In the genomic region with DNA sequence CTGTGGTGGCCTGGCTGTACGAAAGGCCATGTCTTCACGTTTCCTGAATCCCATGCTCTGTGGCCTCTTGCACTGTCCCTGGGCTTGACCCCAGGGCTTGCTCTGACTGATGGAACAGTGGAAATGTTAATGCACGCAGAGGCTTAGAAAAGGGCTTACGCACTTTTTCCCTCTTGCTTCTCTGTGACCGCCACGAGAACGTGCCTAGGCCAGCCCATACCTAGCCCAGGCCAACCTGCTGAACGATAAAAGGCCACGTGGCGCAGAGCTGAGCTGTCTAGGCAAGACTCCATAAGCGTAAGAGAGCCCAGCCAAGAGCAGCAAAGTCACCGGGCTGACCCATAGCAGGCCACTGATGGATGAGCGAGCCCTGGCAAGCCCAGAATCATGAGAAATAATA, we compare ENCODE assay signal across 19 cellular contexts. TPM values are rescaled to one million over a fixed set of nuclear protein-coding genes. Genes with fewer than 3 reads are reported as not detected.
DNase-seq lines count a peak whose midpoint lies in the region; ATAC-seq, FAIRE-seq and TF ChIP-seq lines count a peak whose summit lies in the region.
"Had no signal": no experiment of that assay in that cellular context is flagged by ENCODE, and none has a peak within 500 bp of the region (broad histone marks: within the 10 kb centered on the region; RNA-seq: fewer than 3 reads in every experiment).

No MANE protein-coding gene starts in this region.

- TF ChIP-seq EP300 in K562 (IDR thresholded peaks at IDR 0.05; ENCODE audit: low read length), result no peak

- no peak for TF ChIP-seq POLR2A in K562 (conservative IDR thresholded peaks at IDR 0.05)
- TF ChIP-seq POLR2A in adrenal gland (IDR thresholded peaks at IDR 0.05), result no peak

- in situ Hi-C loops in K562 (cut with MboI), result no loop called here

- H3K9me3 ChIP-seq in HEK293 (ENCODE audit: control insufficient read depth, insufficient read depth, low read depth, low read length) (no peaks in the 10 kb centered on the region), K562 (replicated peaks; ENCODE audit: control insufficient read depth, insufficient read depth, low read depth, low read length) (no peaks in the 10 kb centered on the region), keratinocyte (ENCODE audit: control insufficient read depth, low read depth, low read length) (peaks cover 2% of the 10 kb centered on the region), adrenal gland (replicated peaks in 1 of 3) (no peaks in the 10 kb centered on the region), PC-3 (ENCODE audit: low read length) (no peaks in the 10 kb centered on the region)
- H3K9me3 ChIP-seq: SJCRH30 had no signal

- BruUV-seq in K562 (replicated peaks; lab: Mats Ljungman, UMichigan), result no TSS peak
- BruUV-seq in PC-3 (replicated peaks; lab: Mats Ljungman, UMichigan), result no TSS peak

- no peak overlapping the region for H3K4me3 ChIP-seq in HEK293 (ENCODE audit: low read depth, low read length)
- H3K4me3 ChIP-seq in K562, result no peak overlapping the region
- H3K4me3 ChIP-seq in keratinocyte (ENCODE audit: control insufficient read depth in 2 of 3, extremely low read depth in 1 of 3, insufficient read depth in 2 of 3, low read depth in 1 of 3, low read length in 3 of 3), result no peak overlapping the region
- no peak overlapping the region for H3K4me3 ChIP-seq in adrenal gland
- no peak overlapping the region for H3K4me3 ChIP-seq in PC-3 (ENCODE audit: low read length)
- H3K4me3 ChIP-seq: SJCRH30 had no signal

- ATAC-seq in K562 (no peak), GM19324 (IDR thresholded peaks at IDR 0.05; ENCODE audit: low FRiP score, unreplicated experiment) (no peak), PC-3 (no peak)

- H3F3A ChIP-seq in PC-3 (ENCODE audit: low read length, unreplicated experiment), result no peaks in the 10 kb centered on the region

- no peak overlapping the region for H3K27ac ChIP-seq in HEK293 (ENCODE audit: extremely low read depth, low read depth, low read length)
- H3K27ac ChIP-seq in K562 (ENCODE audit: extremely low read depth, low read depth, low read length), result peak overlapping the region; percentile 66
- peak overlapping the region; percentile 16 for H3K27ac ChIP-seq in keratinocyte (ENCODE audit: control insufficient read depth, insufficient read depth, low read length)
- H3K27ac ChIP-seq in adrenal gland, result no peak overlapping the region
- H3K27ac ChIP-seq in PC-3 (ENCODE audit: low read length), result no peak overlapping the region
- H3K27ac ChIP-seq: SJCRH30 had no signal

- no peaks in the 10 kb centered on the region for H3K9me2 ChIP-seq in PC-3 (replicated peaks; ENCODE audit: low read length)

- no peak for DNase-seq in K562 (ENCODE audit: extremely low read depth in 1 of 4, low spot score in 3 of 4)
- peak; percentile 74 for DNase-seq in keratinocyte (ENCODE audit: low read depth, low spot score)
- DNase-seq in ureter (ENCODE audit: low spot score), result peak; percentile 71
- DNase-seq in adrenal gland, result no peak
- no peak for DNase-seq in PC-3
- DNase-seq: CD8-positive, alpha-beta memory T cell; DND-41; KG1; NCI-H1048; NCI-H1436 treated with DMSO at 0.1 percent for 48 hours; NCI-H2029 treated with DMSO at 0.1 percent for 48 hours; NCI-H510A; NCI-H774; SJCRH30 had no signal

- 75% methylated on average over 10 of the region's 13 CpGs for WGBS in K562 (ENCODE audit: insufficient coverage, low coverage, missing lambda C conversion rate)
- WGBS in adrenal gland, 4 donors, result 87 to 91% (median 89%) methylated on average over 13 of the region's 13 CpGs

- H2AFZ ChIP-seq in K562 (ENCODE audit: low read depth, low read length) (no peak overlapping the region), keratinocyte (ENCODE audit: control insufficient read depth, low read length) (no peak overlapping the region), PC-3 (ENCODE audit: low read length) (no peak overlapping the region)

- H3K9ac ChIP-seq in K562 (ENCODE audit: insufficient read depth in 1 of 2, low read depth in 2 of 2, low read length in 2 of 2) (peak overlapping the region; percentile 14 to 25; a peak in 2 of 4 replicates), keratinocyte (ENCODE audit: control insufficient read depth, extremely low read depth, insufficient read depth, low read length) (no peak overlapping the region), PC-3 (ENCODE audit: low read length) (no peak overlapping the region)

- FAIRE-seq in K562 (lab: Jason Lieb, UNC) (no peak), keratinocyte (lab: Jason Lieb, UNC) (peak; percentile 99)
- FAIRE-seq: GM12891, GM18507, HTR-8/SVneo had no signal

- intact Hi-C loops in K562 (cut with micrococcal nuclease) (no loop called here), adrenal gland (cut with DNase I) (no loop called here), PC-3 (cut with micrococcal nuclease) (no loop called here)

- H4K20me1 ChIP-seq in K562 (replicated peaks; ENCODE audit: control insufficient read depth, insufficient read depth, low read length) (no peaks in the 10 kb centered on the region; the same call in 1 of the 2 replicates), keratinocyte (ENCODE audit: control insufficient read depth, extremely low read depth, insufficient read depth, low read length) (no peaks in the 10 kb centered on the region), PC-3 (ENCODE audit: low read length) (no peaks in the 10 kb centered on the region)

- dilution Hi-C loops in keratinocyte (cut with MboI; ENCODE audit: extremely low pct_ligation_motif_present, low sequenced_read_pairs), result no loop called here

- TF ChIP-seq CTCF in HEK293 (tag by site-specific recombination; IDR thresholded peaks at IDR 0.05), result no peak
- no peak for TF ChIP-seq CTCF in K562 (IDR thresholded peaks at IDR 0.05 in 2 of 3, conservative IDR thresholded peaks at IDR 0.05 in 1 of 3; ENCODE audit: insufficient read depth in 2 of 3, low read depth in 1 of 3, low read length in 3 of 3)
- TF ChIP-seq CTCF in keratinocyte (optimal IDR thresholded peaks at IDR 0.05 in 1 of 3, IDR thresholded peaks at IDR 0.05 in 1 of 3, conservative IDR thresholded peaks at IDR 0.05 in 1 of 3; ENCODE audit: extremely low read depth in 1 of 3, insufficient read depth in 2 of 3, low read length in 3 of 3), result no peak
- TF ChIP-seq CTCF in adrenal gland (IDR thresholded peaks at IDR 0.05), result no peak
- no peak for TF ChIP-seq CTCF in PC-3 (conservative IDR thresholded peaks at IDR 0.05; ENCODE audit: low read depth, low read length)

- H3K79me2 ChIP-seq in K562 (ENCODE audit: control insufficient read depth, insufficient read depth, low read length), result peaks cover 76% of the 10 kb centered on the region
- peaks cover 18% of the 10 kb centered on the region for H3K79me2 ChIP-seq in keratinocyte (ENCODE audit: control insufficient read depth, insufficient read depth, low read length)
- peaks cover 6% of the 10 kb centered on the region; the same call in 1 of the 2 replicates for H3K79me2 ChIP-seq in PC-3 (ENCODE audit: low read length)

- H3K9me1 ChIP-seq in K562 (ENCODE audit: control insufficient read depth, insufficient read depth, low read length) (no peaks in the 10 kb centered on the region), keratinocyte (ENCODE audit: control insufficient read depth, extremely low read depth, insufficient read depth, low read length) (peaks cover 3% of the 10 kb centered on the region)

- H3K36me3 ChIP-seq in HEK293 (ENCODE audit: control insufficient read depth in 2 of 2, insufficient read depth in 1 of 2, low read length in 2 of 2), result no peaks in the 10 kb centered on the region
- H3K36me3 ChIP-seq in K562 (ENCODE audit: control insufficient read depth, insufficient read depth, low read length), result peaks cover 9% of the 10 kb centered on the region; the same call in 2 of the 3 replicates
- no peaks in the 10 kb centered on the region for H3K36me3 ChIP-seq in keratinocyte (ENCODE audit: control insufficient read depth in 2 of 2, extremely low read depth in 1 of 2, insufficient read depth in 2 of 2, low read length in 2 of 2)
- no peaks in the 10 kb centered on the region for H3K36me3 ChIP-seq in adrenal gland (replicated peaks in 1 of 2)
- H3K36me3 ChIP-seq in PC-3 (ENCODE audit: low read depth, low read length), result no peaks in the 10 kb centered on the region
- H3K36me3 ChIP-seq: SJCRH30 had no signal

- CTCF ChIA-PET in HEK293 (lab: Yijun Ruan, JAX), result no interaction called here
- CTCF ChIA-PET in K562 (lab: Yijun Ruan, JAX; ENCODE audit: low intra/inter-chr PET ratio), result no interaction called here
- CTCF ChIA-PET in PC-3 (lab: Charles Lee), result no interaction called here

- H3K27me3 ChIP-seq in K562 (ENCODE audit: control insufficient read depth in 2 of 2, insufficient read depth in 2 of 2, low read length in 2 of 2), result no peaks in the 10 kb centered on the region
- no peaks in the 10 kb centered on the region for H3K27me3 ChIP-seq in keratinocyte (ENCODE audit: control insufficient read depth, extremely low read depth, insufficient read depth, low read length)
- no peaks in the 10 kb centered on the region for H3K27me3 ChIP-seq in adrenal gland
- no peaks in the 10 kb centered on the region for H3K27me3 ChIP-seq in PC-3 (ENCODE audit: low read length)
- H3K27me3 ChIP-seq: SJCRH30 had no signal

- H3K4me1 ChIP-seq in HEK293 (ENCODE audit: control insufficient read depth, insufficient read depth, low read length) (no peaks in the 10 kb centered on the region), K562 (replicated peaks in 1 of 2; ENCODE audit: control insufficient read depth in 2 of 2, insufficient read depth in 2 of 2, low read length in 2 of 2) (peaks cover 33 to 39% of the 10 kb centered on the region in 2 experiments), keratinocyte (ENCODE audit: control insufficient read depth, extremely low read depth, insufficient read depth, low read length) (peaks cover 31% of the 10 kb centered on the region), adrenal gland (replicated peaks in 1 of 2) (no peaks in the 10 kb centered on the region), PC-3 (ENCODE audit: insufficient read depth, low read length) (peaks cover 16% of the 10 kb centered on the region)
- H3K4me1 ChIP-seq: SJCRH30 had no signal

- H3K4me2 ChIP-seq in K562 (ENCODE audit: insufficient read depth, low read length), result peak overlapping the region; percentile 25; the same call in 1 of the 2 replicates
- H3K4me2 ChIP-seq in keratinocyte (ENCODE audit: control insufficient read depth, extremely low read depth, insufficient read depth, low read depth, low read length), result no peak overlapping the region
- no peak overlapping the region for H3K4me2 ChIP-seq in PC-3 (ENCODE audit: low read length)

- no peak for TF ChIP-seq RAD21 in K562 (CRISPR knock-in tag; conservative IDR thresholded peaks at IDR 0.05 in 1 of 2, IDR thresholded peaks at IDR 0.05 in 1 of 2)

- POLR2A ChIA-PET in HEK293 (lab: Yijun Ruan, JAX), result no interaction called here
- POLR2A ChIA-PET in K562 (lab: Yijun Ruan, JAX), result interaction anchor here (2.0 kb wide), 1 partner anchor 10 kb away, joined by 5 read pairs; no protein-coding TSS in a partner anchor
- POLR2A ChIA-PET in PC-3 (lab: Charles Lee; ENCODE audit: unreplicated experiment), result interaction anchor here (0.6 to 0.7 kb wide), 2 partner anchors 17 to 390 kb away, joined by 3 to 5 read pairs; no protein-coding TSS in a partner anchor

RNA-seq across cellular contexts. Expression of a gene that starts 18.3 kb away (rescaled TPM):
- 118 and 173 TPM in 2 replicates for total RNA-seq in K562 (2011; cell fraction: chromatin; rRNA removed; ENCODE audit: low replicate concordance)
- total RNA-seq in K562 (2011; cell fraction: nucleolus; rRNA removed), result 48.5 and 49.9 TPM in 2 replicates
- 66.6 and 71.6 TPM in 2 replicates for total RNA-seq in K562 (2011; cell fraction: nucleoplasm; rRNA removed)
- total RNA-seq in K562 (2014; rRNA removed), result 36.7 and 37.3 TPM in 2 replicates
- total RNA-seq in K562 (2014; rRNA removed; fragmentation: Illumina TruSeq; extraction: Trizol), result 25.7 and 27.4 TPM in 2 replicates
- total RNA-seq in K562 (2015; rRNA removed; fragmentation: Illumina TruSeq; extraction: Trizol), result 21.9 and 24.0 TPM in 2 replicates
- 77.2 and 77.7 TPM in 2 replicates for total RNA-seq in K562 (2021)
- polyA plus RNA-seq in K562 (2011; rRNA removed), result 43.3 and 50.2 TPM in 2 replicates
- 38.9 and 74.2 TPM in 2 replicates for polyA plus RNA-seq in K562 (2011; cell fraction: cytosol; rRNA removed)
- polyA plus RNA-seq in K562 (2011; cell fraction: nucleus; rRNA removed), result 51.9 and 63.4 TPM in 2 replicates
- 41.2 and 101 TPM in 2 replicates for polyA plus RNA-seq in K562 (2012)
- polyA plus RNA-seq in K562 (2014; fragmentation: Illumina TruSeq; extraction: Trizol), result 40.1 and 41.6 TPM in 2 replicates
- 1 to 10 TPM; 2.2 to 2.5 TPM for polyA plus RNA-seq in K562 (2014; fragmentation: Nextera tagmentation; extraction: Ambion mirVana)
- polyA plus RNA-seq in K562 (2014; rRNA removed), result 34.3 and 37.1 TPM in 2 replicates
- polyA minus RNA-seq in K562 (2011; rRNA and poly(A)+ RNA removed), result 70.1 and 70.2 TPM in 2 replicates
- polyA minus RNA-seq in K562 (2011; cell fraction: cytosol; rRNA and poly(A)+ RNA removed), result 70.3 and 94.5 TPM in 2 replicates
- polyA minus RNA-seq in K562 (2011; cell fraction: nucleus; rRNA and poly(A)+ RNA removed), result 45.9 and 78.4 TPM in 2 replicates
- 15.1 to 42.2 TPM (median 21.4 TPM) in 3 replicates for polyA plus RNA-seq in keratinocyte
- polyA plus RNA-seq in keratinocyte (2011; ENCODE audit: low read depth), result 15.9 TPM
- polyA plus RNA-seq in keratinocyte (2011; cell fraction: cytosol; rRNA removed), result 36.9 and 45.8 TPM in 2 replicates
- 22.8 and 32.2 TPM in 2 replicates for polyA plus RNA-seq in keratinocyte (2011; cell fraction: nucleus; rRNA removed)
- 15.3 and 31.8 TPM in 2 replicates for polyA plus RNA-seq in keratinocyte (2012; ENCODE audit: low replicate concordance)
- 53.7 to 71.5 TPM (median 57.7 TPM) in 3 replicates for polyA minus RNA-seq in keratinocyte
- polyA minus RNA-seq in keratinocyte (2011; cell fraction: cytosol; rRNA and poly(A)+ RNA removed), result 68.7 TPM
- polyA minus RNA-seq in keratinocyte (2011; cell fraction: nucleus; rRNA and poly(A)+ RNA removed), result 20.9 and 50.6 TPM in 2 replicates
- total RNA-seq in ureter, result 68.8 TPM
- total RNA-seq in adrenal gland, result 10 to 100 TPM; 13.6 to 58.4 (median 26.0) TPM
- polyA plus RNA-seq in adrenal gland, result 10 to 100 TPM in 2 of 3 donors, 1 to 10 TPM in 1; 10.0 to 13.6 (median 11.7) TPM
- 43.2 and 45.6 TPM in 2 replicates for total RNA-seq in PC-3 (2014; rRNA removed)

Comparison
In these comparisons a context has a peak if more than half of its experiments do, and no peak if none do; other contexts are left out.
1. H3K27ac ChIP-seq: peak in K562 (single experiment) and keratinocyte (single experiment); none in HEK293 (single experiment), adrenal gland (0 of 5) and PC-3 (single experiment).
2. DNase-seq: peak in keratinocyte (single experiment) and ureter (single experiment); none in K562 (0 of 4), adrenal gland (0 of 7) and PC-3 (single experiment).
3. H3K9ac ChIP-seq: peak in K562 (2 of 2); none in keratinocyte (single experiment) and PC-3 (single experiment).